2 cellular contexts compared by ENCODE assay signal in the genomic region with DNA sequence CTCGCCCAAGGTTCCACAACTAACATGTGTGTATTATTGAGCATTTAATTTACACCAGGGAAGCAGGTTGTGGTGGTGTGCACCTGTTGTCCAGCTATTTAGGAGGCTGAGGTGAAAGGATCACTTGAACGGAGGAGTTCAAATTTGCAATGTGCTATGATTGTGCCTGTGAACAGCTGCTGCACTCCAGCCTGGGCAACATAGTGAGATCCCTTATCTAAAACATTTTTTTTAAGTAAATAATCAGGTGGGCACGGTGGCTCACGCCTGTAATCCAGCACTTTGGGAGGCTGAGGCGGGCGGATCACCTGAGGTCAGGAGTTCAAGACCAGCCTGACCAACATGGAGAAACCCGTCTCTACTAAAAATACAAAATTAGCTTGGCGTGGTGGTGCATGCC. TPM values are rescaled to one million over a fixed set of nuclear protein-coding genes. Genes with fewer than 3 reads are reported as not detected.
"Had no signal": no experiment of that assay in that cellular context is flagged by ENCODE, and none has a peak within 500 bp of the region (broad histone marks: within the 10 kb centered on the region; RNA-seq: fewer than 3 reads in every experiment).

No MANE protein-coding gene starts in this region.

RNA-seq across cellular contexts. Expression of a gene that starts 33.7 kb away (rescaled TPM):
- total RNA-seq: SJSA1 had no signal
- polyA plus RNA-seq: SK-N-SH had no signal
